Comparison of ENCODE assay signal across 9 cellular contexts in genomic region chr9:128081052-128081451, GRCh38. TPM values are rescaled to one million over a fixed set of nuclear protein-coding genes. Genes with fewer than 3 reads are reported as not detected.
DNase-seq lines count a peak whose midpoint lies in the region; ATAC-seq and TF ChIP-seq lines count a peak whose summit lies in the region.
"Had no signal": no experiment of that assay in that cellular context is flagged by ENCODE, and none has a peak within 500 bp of the region (broad histone marks: within the 10 kb centered on the region; RNA-seq: fewer than 3 reads in every experiment).

No MANE protein-coding gene starts in this region.

- WGBS in body of pancreas, 2 donors = 70 to 73% methylated on average over 3 of the region's 3 CpGs
- WGBS in mesenchymal stem cell = 0% methylated on average over 3 of the region's 3 CpGs

- H3K27ac ChIP-seq in body of pancreas (peak overlapping the region in 3 of 4 donors; percentile 24 to 57 (median 27)), mesenchymal stem cell (ENCODE audit: low read length, poor library complexity, severe bottlenecking) (peak overlapping the region; percentile 97), caudate nucleus (ENCODE audit: low read depth, low read length) (no peak overlapping the region)

- peak overlapping the region; percentile 13 for H3K27ac Mint-ChIP-seq in stimulated activated naive CD8-positive, alpha-beta T cell treated with anti-CD3 and anti-CD28 coated beads, Interleukin-15, Interleukin-2, amounts not matched to agents 100 ng/mL and 50 ng/mL, for 24 hours

- TF ChIP-seq POLR2A in body of pancreas (IDR thresholded peaks at IDR 0.05) = no peak

- H3K23ac ChIP-seq in mesenchymal stem cell (ENCODE audit: low read length in 2 of 2) = no peak overlapping the region

- H3K14ac ChIP-seq in mesenchymal stem cell (ENCODE audit: low read length in 2 of 2) = no peak overlapping the region

- no peak for TF ChIP-seq CTCF in body of pancreas (IDR thresholded peaks at IDR 0.05)

- peaks cover 41% of the 10 kb centered on the region for H3K36me3 Mint-ChIP-seq in stimulated activated naive CD8-positive, alpha-beta T cell treated with anti-CD3 and anti-CD28 coated beads, Interleukin-15, Interleukin-2, amounts not matched to agents 100 ng/mL and 50 ng/mL, for 24 hours (ENCODE audit: low read depth)

- no peak for ATAC-seq in stimulated activated naive CD8-positive, alpha-beta T cell treated with anti-CD3 and anti-CD28 coated beads, Interleukin-15, Interleukin-2, amounts not matched to agents 100 U/mL and 50 U/mL, for 24 hours
- ATAC-seq in body of pancreas (no peak), GM19328 (IDR thresholded peaks at IDR 0.05; ENCODE audit: unreplicated experiment) (no peak)

- no peak overlapping the region for H2BK15ac ChIP-seq in mesenchymal stem cell (ENCODE audit: low read depth, poor library complexity, severe bottlenecking)

- H3K36me3 ChIP-seq in body of pancreas (replicated peaks in 1 of 2; ENCODE audit: insufficient read depth in 1 of 2, low read depth in 2 of 2) (no peaks in the 10 kb centered on the region), mesenchymal stem cell (ENCODE audit: control insufficient read depth in 1 of 2, insufficient read depth in 2 of 2, low read depth in 1 of 2, low read length in 2 of 2) (peaks cover 0 to 3% of the 10 kb centered on the region in 2 experiments)

- peak overlapping the region in 1 of 2 experiments; percentile 28 for H2BK12ac ChIP-seq in mesenchymal stem cell (ENCODE audit: low read length in 2 of 2)

- H3K79me1 ChIP-seq in mesenchymal stem cell (replicated peaks; ENCODE audit: low read length, poor library complexity, severe bottlenecking) = peaks cover 16% of the 10 kb centered on the region

- DNase-seq in stimulated activated naive CD8-positive, alpha-beta T cell treated with anti-CD3 and anti-CD28 coated beads, Interleukin-15, Interleukin-2, amounts not matched to agents 100 U/mL and 50 U/mL, for 24 hours = no peak
- DNase-seq in body of pancreas = peak in 1 of 4 donors; percentile 50
- peak; percentile 98 for DNase-seq in mesenchymal stem cell
- no peak for DNase-seq in caudate nucleus (lab: John Stamatoyannopoulos, UW)
- DNase-seq in NK-92 treated with Interleukin-12 subunit alpha and Interleukin-12 subunit beta, amount 100 ng/mL, for 24 hours (lab: John Stamatoyannopoulos, UW) = no peak
- DNase-seq in stimulated activated CD4-positive, alpha-beta T cell treated with anti-CD3 and anti-CD28 coated beads, Interleukin-4, amount 100 ng/mL, for 4 hours = no peak
- DNase-seq: stimulated activated naive CD4-positive, alpha-beta T cell treated with Interleukin-2 at 50 U/mL for 16 hours had no signal

- peak overlapping the region in 1 of 2 experiments; percentile 86 for H3K4ac ChIP-seq in mesenchymal stem cell (ENCODE audit: low read depth in 1 of 2, low read length in 2 of 2)

- no peak overlapping the region for H4K91ac ChIP-seq in mesenchymal stem cell (ENCODE audit: low read length)

- H2AK5ac ChIP-seq in mesenchymal stem cell (ENCODE audit: low read length, severe bottlenecking) = no peak overlapping the region

- no peak overlapping the region for H2BK5ac ChIP-seq in mesenchymal stem cell (ENCODE audit: low read depth, low read length, poor library complexity, severe bottlenecking)

- peak overlapping the region; percentile 33 for H3K4me2 ChIP-seq in mesenchymal stem cell (ENCODE audit: low read length, poor library complexity, severe bottlenecking)

- H4K8ac ChIP-seq in mesenchymal stem cell (ENCODE audit: low read length) = no peak overlapping the region

- H3K4me1 Mint-ChIP-seq in stimulated activated naive CD8-positive, alpha-beta T cell treated with anti-CD3 and anti-CD28 coated beads, Interleukin-15, Interleukin-2, amounts not matched to agents 100 ng/mL and 50 ng/mL, for 24 hours (ENCODE audit: low read depth) = peaks cover 66% of the 10 kb centered on the region

- no peak overlapping the region for H2BK120ac ChIP-seq in mesenchymal stem cell (ENCODE audit: low read depth, low read length)

- H3K27me3 ChIP-seq in body of pancreas (no peaks in the 10 kb centered on the region), mesenchymal stem cell (ENCODE audit: control insufficient read depth in 1 of 2, insufficient read depth in 1 of 2, low read length in 2 of 2) (no peaks in the 10 kb centered on the region)

- no peak overlapping the region for H2AFZ ChIP-seq in mesenchymal stem cell (ENCODE audit: low read depth, low read length)

- H3K9me3 ChIP-seq in body of pancreas = no peaks in the 10 kb centered on the region
- H3K9me3 ChIP-seq in mesenchymal stem cell (ENCODE audit: control insufficient read depth, low read length) = no peaks in the 10 kb centered on the region

- no peak overlapping the region for H3K4me3 Mint-ChIP-seq in stimulated activated naive CD8-positive, alpha-beta T cell treated with anti-CD3 and anti-CD28 coated beads, Interleukin-15, Interleukin-2, amounts not matched to agents 100 ng/mL and 50 ng/mL, for 24 hours

- H3K4me1 ChIP-seq in body of pancreas (peaks cover 55% of the 10 kb centered on the region), mesenchymal stem cell (ENCODE audit: control insufficient read depth, insufficient read depth, low read depth, low read length) (peaks cover 18% of the 10 kb centered on the region)

- H3K9ac ChIP-seq in mesenchymal stem cell (ENCODE audit: low read length) = peak overlapping the region; percentile 86

- no peaks in the 10 kb centered on the region for H3K9me3 Mint-ChIP-seq in stimulated activated naive CD8-positive, alpha-beta T cell treated with anti-CD3 and anti-CD28 coated beads, Interleukin-15, Interleukin-2, amounts not matched to agents 100 ng/mL and 50 ng/mL, for 24 hours

- H3K4me3 ChIP-seq in body of pancreas = no peak overlapping the region
- H3K4me3 ChIP-seq in mesenchymal stem cell (ENCODE audit: insufficient read depth in 1 of 2, low read depth in 1 of 2, low read length in 2 of 2) = peak overlapping the region in 1 of 2 experiments; percentile 62

- intact Hi-C loops in body of pancreas (cut with DNase I) = no loop called here

- H3K18ac ChIP-seq in mesenchymal stem cell (ENCODE audit: low read depth in 1 of 2, low read length in 2 of 2) = peak overlapping the region; percentile 5 to 76

- no peaks in the 10 kb centered on the region for H3K27me3 Mint-ChIP-seq in stimulated activated naive CD8-positive, alpha-beta T cell treated with anti-CD3 and anti-CD28 coated beads, Interleukin-15, Interleukin-2, amounts not matched to agents 100 ng/mL and 50 ng/mL, for 24 hours

RNA-seq across cellular contexts. Expression of gene SLC25A25, which starts 13.0 kb away (rescaled TPM):
- total RNA-seq in body of pancreas = 10 to 100 TPM; 31.4 to 36.6 TPM
- 6.8 TPM for polyA plus RNA-seq in mesenchymal stem cell (2013, experiment 1 of 2)
- 6.4 TPM for polyA plus RNA-seq in mesenchymal stem cell (2013, experiment 2 of 2)

RNA-seq across cellular contexts. Expression of gene NAIF1, which starts 13.9 kb away (rescaled TPM):
- 1 to 10 TPM; 1.3 to 4.9 TPM for total RNA-seq in body of pancreas
- polyA plus RNA-seq in mesenchymal stem cell (2013, experiment 1 of 2) = 6.5 TPM
- polyA plus RNA-seq in mesenchymal stem cell (2013, experiment 2 of 2) = 6.1 TPM

RNA-seq across cellular contexts. Expression of gene PTGES2, which starts 46.5 kb away (rescaled TPM):
- total RNA-seq in body of pancreas = 100 to 1,000 TPM in 1 of 2 donors, 10 to 100 TPM in 1; 55.8 to 145 TPM
- polyA plus RNA-seq in mesenchymal stem cell (2013, experiment 1 of 2) = 31.2 TPM
- polyA plus RNA-seq in mesenchymal stem cell (2013, experiment 2 of 2) = 28.6 TPM
